Comparison of ENCODE assay signal across 20 cellular contexts in genomic region chr3:74122281-74122680, GRCh38.
DNase-seq lines count a peak whose midpoint lies in the region; ATAC-seq, FAIRE-seq and TF ChIP-seq lines count a peak whose summit lies in the region.
"Had no signal": no experiment of that assay in that cellular context is flagged by ENCODE, and none has a peak within 500 bp of the region (broad histone marks: within the 10 kb centered on the region; RNA-seq: fewer than 3 reads in every experiment).

No MANE protein-coding gene starts in this region.

- peak; percentile 3 for DNase-seq in amniotic epithelial cell (ENCODE audit: low read depth)
- peak; percentile 78 for DNase-seq in iris pigment epithelial cell (ENCODE audit: low read depth)
- DNase-seq in osteocyte (ENCODE audit: extremely low spot score, unreplicated experiment): no peak
- no peak for DNase-seq in activated CD8-positive, alpha-beta memory T cell treated with anti-CD3 and anti-CD28 coated beads for 24 hours
- no peak for DNase-seq in iPS-NIHi7 (ENCODE audit: extremely low spot score)
- DNase-seq: 8988T; C1 segment of cervical spinal cord; Caco-2; CD8-positive, alpha-beta T cell; DMS153; DND-41; GOT3; HFFc6 had no signal

- H3K36me3 Mint-ChIP-seq in osteocyte (ENCODE audit: unreplicated experiment): peaks cover 4% of the 10 kb centered on the region
- H3K36me3 Mint-ChIP-seq: CD8-positive, alpha-beta T cell had no signal

- ATAC-seq in GM18870 (IDR thresholded peaks at IDR 0.05; ENCODE audit: unreplicated experiment) (no peak), GM21723 (IDR thresholded peaks at IDR 0.05; ENCODE audit: unreplicated experiment) (no peak)
- ATAC-seq: A549; CD8-positive, alpha-beta T cell had no signal

- peak; percentile 98 for FAIRE-seq in endometrium (lab: Jason Lieb, UNC)
- FAIRE-seq: A549, G401.6, GM12892, H54 had no signal

- no peaks in the 10 kb centered on the region for H3K27me3 Mint-ChIP-seq in osteocyte (ENCODE audit: unreplicated experiment)

- peaks cover 6% of the 10 kb centered on the region for H3K9me3 Mint-ChIP-seq in osteocyte (ENCODE audit: unreplicated experiment)

- TF ChIP-seq CTCF in osteocyte (IDR thresholded peaks at IDR 0.05): no peak

- H3K4me3 Mint-ChIP-seq in osteocyte (ENCODE audit: unreplicated experiment): no peak overlapping the region
- H3K4me3 Mint-ChIP-seq: CD8-positive, alpha-beta T cell; HFFc6 had no signal

- H3K4me1 Mint-ChIP-seq in osteocyte (ENCODE audit: unreplicated experiment): peaks cover 43% of the 10 kb centered on the region

- peak overlapping the region; percentile 1 for H3K27ac Mint-ChIP-seq in osteocyte (ENCODE audit: unreplicated experiment)
- H3K27ac Mint-ChIP-seq: CD8-positive, alpha-beta T cell; HFFc6 had no signal

Comparison
In these comparisons a context has a peak if more than half of its experiments do, and no peak if none do; other contexts are left out.
1. DNase-seq: peak in amniotic epithelial cell (single experiment) and iris pigment epithelial cell (single experiment); none in osteocyte (single experiment), activated CD8-positive, alpha-beta memory T cell treated with anti-CD3 and anti-CD28 coated beads for 24 hours (single experiment) and iPS-NIHi7 (single experiment).